ENCODE assay signal across 28 cellular contexts in genomic region chr4:154640999-154641398, GRCh38. TPM values are rescaled to one million over a fixed set of nuclear protein-coding genes. Genes with fewer than 3 reads are reported as not detected.
"Had no signal": no experiment of that assay in that cellular context is flagged by ENCODE, and none has a peak within 500 bp of the region (broad histone marks: within the 10 kb centered on the region; RNA-seq: fewer than 3 reads in every experiment).

No MANE protein-coding gene starts in this region.

- H3K27ac Mint-ChIP-seq: T-helper 17 cell had no signal

- H3K4me3 Mint-ChIP-seq: T-helper 17 cell had no signal

- H3K4me1 ChIP-seq: Peyer's patch, SJCRH30 had no signal

- H3K4me3 ChIP-seq: PC-9, Peyer's patch, SJCRH30 had no signal

- H3K27me3 ChIP-seq: Peyer's patch, SJCRH30 had no signal

- H3K27ac ChIP-seq: KMS-11, PC-9, Peyer's patch, SJCRH30 had no signal

- H3K36me3 ChIP-seq: Peyer's patch, SJCRH30 had no signal

- H3K9me3 ChIP-seq: Peyer's patch, SJCRH30 had no signal

- H3K9ac ChIP-seq: KMS-11 had no signal

- DNase-seq: IMR-90; MV-4-11; NCI-H1048; NCI-H1105; NCI-H1436; NCI-H1694 treated with DMSO at 0.1 percent for 48 hours; NCI-H1930; NCI-H2107; NCI-H2171; NCI-H226; NCI-H446; NCI-H510A; NCI-H524 treated with DMSO at 0.1 percent for 48 hours; NCI-H748 treated with DMSO at 0.1 percent for 48 hours; NK-92 treated with Interleukin-12 subunit alpha and Interleukin-12 subunit beta, amount 100 ng/mL, for 24 hours; PC-9; Peyer's patch; SHP77 treated with DMSO at 0.1 percent for 48 hours; SJCRH30; T-helper 1 cell; T-helper 17 cell had no signal

- H3K4me2 ChIP-seq: KMS-11, PC-9 had no signal

- H2AFZ ChIP-seq: PC-9 had no signal

RNA-seq across cellular contexts. Expression of gene FGG, which starts 28.5 kb away (rescaled TPM):
- total RNA-seq: HT-29, IMR-90, LHCN-M2, OCI-LY7, PC-9, Peyer's patch, Right ventricle myocardium inferior, RPMI7951, SJCRH30, T-helper 17 cell had no signal

RNA-seq across cellular contexts. Expression of gene FGA, which starts 50.5 kb away (rescaled TPM):
- total RNA-seq: HT-29, IMR-90, LHCN-M2, MCF 10A, OCI-LY7, PC-9, Peyer's patch, Right ventricle myocardium inferior, RPMI7951, SJCRH30, T-helper 17 cell had no signal
